In the genomic region with DNA sequence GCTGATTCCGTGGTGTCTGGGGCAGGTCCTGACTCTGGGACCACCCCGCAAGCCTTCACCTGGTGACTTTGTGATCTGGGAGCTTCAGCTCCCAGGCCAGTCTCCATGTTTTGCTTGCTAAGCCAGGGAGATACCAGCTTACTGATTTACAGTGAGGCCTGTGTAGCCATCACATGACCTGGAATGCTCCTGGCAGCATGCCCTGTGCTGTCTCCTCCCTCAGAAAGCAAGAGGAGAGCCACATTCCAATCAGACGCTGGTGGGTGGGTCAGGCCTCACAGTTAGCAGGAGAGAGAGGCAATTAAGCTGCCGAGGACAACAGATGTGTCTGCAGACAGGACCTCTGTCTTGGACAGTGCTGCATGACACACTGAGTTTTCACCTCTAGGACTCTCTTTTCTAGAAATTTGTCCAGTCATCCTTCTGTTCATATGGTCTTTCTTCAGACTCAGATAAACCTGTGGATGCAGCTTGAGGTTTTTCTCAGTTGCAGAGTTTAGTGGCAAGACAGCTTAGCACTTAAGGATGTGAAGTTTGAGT, we compare ENCODE assay signal across 8 cellular contexts. TPM values are rescaled to one million over a fixed set of nuclear protein-coding genes. Genes with fewer than 3 reads are reported as not detected.
DNase-seq lines count a peak whose midpoint lies in the region; ATAC-seq and TF ChIP-seq lines count a peak whose summit lies in the region.

No MANE protein-coding gene starts in this region.

- H3K4me3 ChIP-seq in GM23248 = no peak overlapping the region

- no peaks in the 10 kb centered on the region for H3K9me3 Mint-ChIP-seq in activated T-helper 2 cell treated with anti-CD3 and anti-CD28 coated beads, Interferon-gamma antibody, Interleukin-2, Interleukin-4, amounts not matched to agents 10 μg/mL and 5 μg/mL and 100 μg/mL, durations not matched to agents 14 hours and 24 hours and 36 hours
- H3K9me3 Mint-ChIP-seq in natural killer cell = no peaks in the 10 kb centered on the region

- no peaks in the 10 kb centered on the region for H3K36me3 ChIP-seq in GM23248 (ENCODE audit: low read depth)

- H3K27me3 Mint-ChIP-seq in activated T-helper 2 cell treated with anti-CD3 and anti-CD28 coated beads, Interferon-gamma antibody, Interleukin-2, Interleukin-4, amounts not matched to agents 10 μg/mL and 5 μg/mL and 100 μg/mL, durations not matched to agents 14 hours and 24 hours and 36 hours (ENCODE audit: low read depth) = no peaks in the 10 kb centered on the region
- H3K27me3 Mint-ChIP-seq in natural killer cell (ENCODE audit: low read depth in 2 of 2) = no peaks in the 10 kb centered on the region

- in situ Hi-C loops in GM23248 (cut with MboI) = no loop called here

- no peaks in the 10 kb centered on the region for H3K4me1 Mint-ChIP-seq in activated T-helper 2 cell treated with anti-CD3 and anti-CD28 coated beads, Interferon-gamma antibody, Interleukin-2, Interleukin-4, amounts not matched to agents 10 μg/mL and 5 μg/mL and 100 μg/mL, durations not matched to agents 14 hours and 24 hours and 36 hours (ENCODE audit: low read depth)
- H3K4me1 Mint-ChIP-seq in natural killer cell = no peaks in the 10 kb centered on the region

- WGBS in GM23248 (ENCODE audit: low coverage in 1 of 2, low lambda C conversion rate in 2 of 2, missing lambda C conversion rate in 2 of 2), 2 experiments = 8 to 19% methylated on average over 4 of the region's 4 CpGs

- no peaks in the 10 kb centered on the region for H3K27me3 ChIP-seq in GM23248 (replicated peaks; ENCODE audit: insufficient read depth)

- peaks cover 17% of the 10 kb centered on the region; the same call in 1 of the 2 replicates for H3F3A ChIP-seq in GM23248 (ENCODE audit: insufficient read depth)

- no peaks in the 10 kb centered on the region for H3K36me3 Mint-ChIP-seq in activated T-helper 2 cell treated with anti-CD3 and anti-CD28 coated beads, Interferon-gamma antibody, Interleukin-2, Interleukin-4, amounts not matched to agents 10 μg/mL and 5 μg/mL and 100 μg/mL, durations not matched to agents 14 hours and 24 hours and 36 hours (ENCODE audit: low read depth)
- no peaks in the 10 kb centered on the region for H3K36me3 Mint-ChIP-seq in natural killer cell

- no peaks in the 10 kb centered on the region for H3K79me2 ChIP-seq in GM23248 (ENCODE audit: insufficient read depth)

- no peaks in the 10 kb centered on the region for H4K20me1 ChIP-seq in GM23248 (ENCODE audit: insufficient read depth)

- H3K4me1 ChIP-seq in GM23248 (ENCODE audit: insufficient read depth) = peaks cover 19% of the 10 kb centered on the region

- no peaks in the 10 kb centered on the region for H3K9me3 ChIP-seq in GM23248 (ENCODE audit: low read depth)

- peak overlapping the region; percentile 49 for H3K4me2 ChIP-seq in GM23248 (ENCODE audit: unreplicated experiment)

- H3K9me2 ChIP-seq in GM23248 (ENCODE audit: insufficient read depth) = no peaks in the 10 kb centered on the region

- TF ChIP-seq POLR2A in GM18505 (IDR thresholded peaks at IDR 0.05; ENCODE audit: borderline replicate concordance, extremely low read depth, insufficient read depth, insufficient read length) = no peak

- no peak overlapping the region for H3K4me3 Mint-ChIP-seq in activated T-helper 2 cell treated with anti-CD3 and anti-CD28 coated beads, Interferon-gamma antibody, Interleukin-2, Interleukin-4, amounts not matched to agents 10 μg/mL and 5 μg/mL and 100 μg/mL, durations not matched to agents 14 hours and 24 hours and 36 hours (ENCODE audit: low read depth)
- no peak overlapping the region for H3K4me3 Mint-ChIP-seq in natural killer cell

- peak; percentile 85 for DNase-seq in GM23248
- DNase-seq in NCI-H510A (lab: John Stamatoyannopoulos, UW) = peak; percentile 84
- peak; percentile 76 for DNase-seq in cerebellar cortex (ENCODE audit: low spot score)
- peak; percentile 98 for DNase-seq in kidney tubule cell (ENCODE audit: low spot score)
- peak in 36 of 49 donors; percentile 6 to 79 (median 28) for DNase-seq in substantia nigra (lab: John Stamatoyannopoulos, UW)
- no peak for DNase-seq in activated T-helper 2 cell treated with anti-CD3 and anti-CD28 coated beads, Interferon-gamma antibody, Interleukin-2, Interleukin-4, amounts not matched to agents 10 μg/mL and 5 μg/mL and 100 μg/mL, durations not matched to agents 14 hours and 24 hours and 36 hours (ENCODE audit: low spot score)
- no peak for DNase-seq in natural killer cell

- intact Hi-C loops in activated T-helper 2 cell treated with anti-CD3 and anti-CD28 coated beads, Interferon-gamma antibody, Interleukin-2, Interleukin-4, amounts not matched to agents 10 μg/mL and 5 μg/mL and 100 μg/mL, durations not matched to agents 14 hours and 24 hours and 36 hours (cut with micrococcal nuclease) = no loop called here
- intact Hi-C loops in natural killer cell (cut with micrococcal nuclease) = no loop called here

- H3K9ac ChIP-seq in GM23248 = peak overlapping the region; percentile 61

- H3K27ac ChIP-seq in GM23248 (peak overlapping the region; percentile 77), substantia nigra (ENCODE audit: low read depth, low read length, poor library complexity, severe bottlenecking) (no peak overlapping the region)

- H3K27ac Mint-ChIP-seq in activated T-helper 2 cell treated with anti-CD3 and anti-CD28 coated beads, Interferon-gamma antibody, Interleukin-2, Interleukin-4, amounts not matched to agents 10 μg/mL and 5 μg/mL and 100 μg/mL, durations not matched to agents 14 hours and 24 hours and 36 hours = no peak overlapping the region
- no peak overlapping the region for H3K27ac Mint-ChIP-seq in natural killer cell

- ATAC-seq in GM18505 (IDR thresholded peaks at IDR 0.05; ENCODE audit: unreplicated experiment) (no peak), natural killer cell (no peak)

- TF ChIP-seq CTCF in natural killer cell (IDR thresholded peaks at IDR 0.05) = no peak

- H2AFZ ChIP-seq in GM23248 = peak overlapping the region; percentile 82

RNA-seq across cellular contexts. Expression of gene GRPEL2, which starts 24.4 kb away (rescaled TPM):
- total RNA-seq in GM23248 (2014; rRNA removed; shearing (Covaris generic)) = 26.3 and 27.0 TPM in 2 replicates
- 17.0 and 19.5 TPM in 2 replicates for polyA plus RNA-seq in GM23248 (2016; fragmentation: Nextera tagmentation; extraction: Ambion mirVana)
- total RNA-seq in activated T-helper 2 cell treated with anti-CD3 and anti-CD28 coated beads, Interferon-gamma antibody, Interleukin-2, Interleukin-4, amounts not matched to agents 10 μg/mL and 5 μg/mL and 100 μg/mL, durations not matched to agents 14 hours and 24 hours and 36 hours = 22.5 TPM in 2 replicates
- total RNA-seq in natural killer cell = 10 to 100 TPM in 1 of 3 donors, 1 to 10 TPM in 2; 5.6 to 12.9 (median 6.8) TPM

RNA-seq across cellular contexts. Expression of gene PCYOX1L, which starts 37.0 kb away (rescaled TPM):
- 10.7 and 12.6 TPM in 2 replicates for total RNA-seq in GM23248 (2014; rRNA removed; shearing (Covaris generic))
- 10.4 and 10.5 TPM in 2 replicates for polyA plus RNA-seq in GM23248 (2016; fragmentation: Nextera tagmentation; extraction: Ambion mirVana)
- 16.6 and 17.8 TPM in 2 replicates for total RNA-seq in activated T-helper 2 cell treated with anti-CD3 and anti-CD28 coated beads, Interferon-gamma antibody, Interleukin-2, Interleukin-4, amounts not matched to agents 10 μg/mL and 5 μg/mL and 100 μg/mL, durations not matched to agents 14 hours and 24 hours and 36 hours
- total RNA-seq in natural killer cell = 10 to 100 TPM; 16.6 to 18.1 (median 16.8) TPM

RNA-seq across cellular contexts. Expression of gene AFAP1L1, which starts 49.2 kb away (rescaled TPM):
- 0.38 and 0.76 TPM in 2 replicates for total RNA-seq in GM23248 (2014; rRNA removed; shearing (Covaris generic))
- 0.90 and 1.3 TPM in 2 replicates for polyA plus RNA-seq in GM23248 (2016; fragmentation: Nextera tagmentation; extraction: Ambion mirVana)
- not detected in 2 replicates for total RNA-seq in activated T-helper 2 cell treated with anti-CD3 and anti-CD28 coated beads, Interferon-gamma antibody, Interleukin-2, Interleukin-4, amounts not matched to agents 10 μg/mL and 5 μg/mL and 100 μg/mL, durations not matched to agents 14 hours and 24 hours and 36 hours
- 1 to 10 TPM in 1 of 3 donors, under 1 TPM in 1, not detected in 1; 0.23 to 1.5 TPM for total RNA-seq in natural killer cell

RNA-seq across cellular contexts. Expression of gene IL17B, which starts 58.2 kb away (rescaled TPM):
- not detected in 2 replicates for total RNA-seq in GM23248 (2014; rRNA removed; shearing (Covaris generic))
- polyA plus RNA-seq in GM23248 (2016; fragmentation: Nextera tagmentation; extraction: Ambion mirVana) = 0.29 and 0.43 TPM in 2 replicates
- not detected in 2 replicates for total RNA-seq in activated T-helper 2 cell treated with anti-CD3 and anti-CD28 coated beads, Interferon-gamma antibody, Interleukin-2, Interleukin-4, amounts not matched to agents 10 μg/mL and 5 μg/mL and 100 μg/mL, durations not matched to agents 14 hours and 24 hours and 36 hours
- not detected for total RNA-seq in natural killer cell

Comparison
In these comparisons a context has a peak if more than half of its experiments do, and no peak if none do; other contexts are left out.
1. DNase-seq: peak in GM23248 (single experiment), NCI-H510A (single experiment), cerebellar cortex (single experiment), kidney tubule cell (single experiment) and substantia nigra (36 of 49); none in activated T-helper 2 cell treated with anti-CD3 and anti-CD28 coated beads, Interferon-gamma antibody, Interleukin-2, Interleukin-4, amounts not matched to agents 10 μg/mL and 5 μg/mL and 100 μg/mL, durations not matched to agents 14 hours and 24 hours and 36 hours (single experiment) and natural killer cell (single experiment).